ENCODE assay signal across 1 cellular context in genomic region chr4:73608677-73609594, GRCh38.
TF ChIP-seq lines count a peak whose summit lies in the region.

No MANE protein-coding gene starts in this region.

TF ChIP-seq in IMR-90, 13 proteins besides CTCF, POLR2A, EP300 and RAD21:
- TF ChIP-seq CEBPB (IDR thresholded peaks at IDR 0.05; ENCODE audit: low read depth, low read length) (no peak), RCOR1 (IDR thresholded peaks at IDR 0.05; ENCODE audit: insufficient replicate concordance, low read length) (no peak), ELK1 (IDR thresholded peaks at IDR 0.05; ENCODE audit: borderline replicate concordance, low read depth, low read length) (no peak), SMC3 (IDR thresholded peaks at IDR 0.05; ENCODE audit: low read depth, low read length) (no peak), MAFK (IDR thresholded peaks at IDR 0.05; ENCODE audit: low read depth, low read length) (no peak), USF2 (IDR thresholded peaks at IDR 0.05; ENCODE audit: low read depth, low read length) (no peak), RFX5 (IDR thresholded peaks at IDR 0.05; ENCODE audit: low read depth, low read length) (no peak), MXI1 (IDR thresholded peaks at IDR 0.05; ENCODE audit: borderline replicate concordance, low read depth, low read length) (no peak), BHLHE40 (IDR thresholded peaks at IDR 0.05; ENCODE audit: low read depth, low read length) (no peak), FOS (IDR thresholded peaks at IDR 0.05; ENCODE audit: low read depth, low read length) (no peak), CHD1 (IDR thresholded peaks at IDR 0.05; ENCODE audit: low read depth, low read length) (no peak), NFE2L2 (IDR thresholded peaks at IDR 0.05; ENCODE audit: low read depth, low read length) (no peak), MAZ (IDR thresholded peaks at IDR 0.05; ENCODE audit: borderline replicate concordance, low read depth, low read length) (no peak)
